ENCODE assay signal across 8 cellular contexts in genomic region chr3:63993653-63994079, GRCh38. TPM values are rescaled to one million over a fixed set of nuclear protein-coding genes. Genes with fewer than 3 reads are reported as not detected.
DNase-seq lines count a peak whose midpoint lies in the region; ATAC-seq, FAIRE-seq and TF ChIP-seq lines count a peak whose summit lies in the region.

No MANE protein-coding gene starts in this region.

- TF ChIP-seq CTCF in PC-3 (conservative IDR thresholded peaks at IDR 0.05; ENCODE audit: low read depth, low read length) (peak; percentile 69), foreskin keratinocyte (conservative IDR thresholded peaks at IDR 0.05) (peak; percentile 94), omental fat pad (IDR thresholded peaks at IDR 0.05) (peak in 1 of 3 donors; percentile 72)

- H3K4me1 ChIP-seq in PC-3 (ENCODE audit: insufficient read depth, low read length) = no peaks in the 10 kb centered on the region
- H3K4me1 ChIP-seq in foreskin keratinocyte = peaks cover 7% of the 10 kb centered on the region

- H2AFZ ChIP-seq in PC-3 (ENCODE audit: low read length) = no peak overlapping the region

- H3F3A ChIP-seq in PC-3 (ENCODE audit: low read length, unreplicated experiment) = no peaks in the 10 kb centered on the region

- H3K27me3 ChIP-seq in PC-3 (ENCODE audit: low read length) (no peaks in the 10 kb centered on the region), foreskin keratinocyte (no peaks in the 10 kb centered on the region)

- POLR2A ChIA-PET in PC-3 (lab: Charles Lee; ENCODE audit: unreplicated experiment) = no interaction called here

- H3K27ac ChIP-seq in PC-3 (ENCODE audit: low read length) (no peak overlapping the region), foreskin keratinocyte (no peak overlapping the region)

- no TSS peak for BruUV-seq in PC-3 (replicated peaks; lab: Mats Ljungman, UMichigan)

- H3K9me2 ChIP-seq in PC-3 (replicated peaks; ENCODE audit: low read length) = no peaks in the 10 kb centered on the region

- H3K4me3 ChIP-seq in PC-3 (ENCODE audit: low read length) = no peak overlapping the region

- H3K4me2 ChIP-seq in PC-3 (ENCODE audit: low read length) = no peak overlapping the region

- no peaks in the 10 kb centered on the region for H4K20me1 ChIP-seq in PC-3 (ENCODE audit: low read length)

- H3K9ac ChIP-seq in PC-3 (ENCODE audit: low read length) = no peak overlapping the region

- FAIRE-seq in urothelium cell line (lab: Jason Lieb, UNC) = no peak

- CTCF ChIA-PET in PC-3 (lab: Charles Lee) = interaction anchor here (0.5 kb wide), 2 partner anchors 32 to 44 kb away, joined by 4 to 8 read pairs; no protein-coding TSS in a partner anchor

- ATAC-seq in GM19455 (IDR thresholded peaks at IDR 0.05; ENCODE audit: unreplicated experiment) = peak; percentile 70
- peak; percentile 70 for ATAC-seq in HG03571 (IDR thresholded peaks at IDR 0.05; ENCODE audit: unreplicated experiment)
- ATAC-seq in PC-3 = peak; percentile 95
- peak; percentile 96 for ATAC-seq in foreskin keratinocyte
- peak; percentile 71 for ATAC-seq in omental fat pad (ENCODE audit: low FRiP score)

- H3K36me3 ChIP-seq in PC-3 (ENCODE audit: low read depth, low read length) = no peaks in the 10 kb centered on the region

- no peaks in the 10 kb centered on the region for H3K79me2 ChIP-seq in PC-3 (ENCODE audit: low read length)

- DNase-seq in DMS153 treated with DMSO at 0.1 percent for 48 hours (lab: John Stamatoyannopoulos, UW; ENCODE audit: unreplicated experiment) (peak; percentile 7), PC-3 (peak; percentile 64), foreskin keratinocyte (peak; percentile 38 to 73), omental fat pad (ENCODE audit: low spot score) (no peak), urothelium cell line (ENCODE audit: low spot score) (peak; percentile 76)
- peak; percentile 32 for DNase-seq in activated effector memory CD4-positive, alpha-beta T cell treated with Interleukin-2 at 50 U/mL for 16 hours

- intact Hi-C loops in PC-3 (cut with micrococcal nuclease) = loop anchor here (1.0 to 5.0 kb wide), 3 partner anchors 33 to 642 kb away; partner anchors contain the start of genes ATXN7 and THOC7

- no peaks in the 10 kb centered on the region for H3K9me3 ChIP-seq in PC-3 (ENCODE audit: low read length)

RNA-seq across cellular contexts. Expression of gene PSMD6, which starts 29.6 kb away (rescaled TPM):
- total RNA-seq in PC-3 (2014; rRNA removed) = 73.2 and 80.7 TPM in 2 replicates
- total RNA-seq in foreskin keratinocyte = 119 and 139 TPM in 2 replicates
- 104 and 132 TPM in 2 replicates for polyA plus RNA-seq in foreskin keratinocyte
- total RNA-seq in omental fat pad = 10 to 100 TPM; 52.8 to 86.2 (median 53.4) TPM
